Comparison of ENCODE assay signal across 23 cellular contexts in the genomic region with DNA sequence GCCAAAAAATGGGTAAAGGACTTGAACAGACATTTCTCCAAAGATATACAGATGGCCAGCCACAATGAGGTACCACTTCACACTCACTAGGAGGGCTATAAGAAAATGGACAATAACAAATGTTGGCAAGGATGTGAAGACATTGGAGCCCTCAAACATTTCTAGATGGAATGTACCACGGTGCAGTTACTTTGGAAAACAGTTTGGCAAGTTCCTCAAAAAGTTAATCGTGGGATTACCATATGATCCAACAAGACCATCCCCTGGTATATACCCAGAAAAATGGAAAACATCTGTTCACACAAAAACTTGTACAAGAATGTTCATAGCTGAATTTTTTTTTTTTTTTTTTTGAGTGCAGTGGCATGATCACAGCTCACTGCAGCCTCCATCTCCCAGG. TPM values are rescaled to one million over a fixed set of nuclear protein-coding genes. Genes with fewer than 3 reads are reported as not detected.
DNase-seq lines count a peak whose midpoint lies in the region; ATAC-seq and TF ChIP-seq lines count a peak whose summit lies in the region.
"Had no signal": no experiment of that assay in that cellular context is flagged by ENCODE, and none has a peak within 500 bp of the region (broad histone marks: within the 10 kb centered on the region; RNA-seq: fewer than 3 reads in every experiment).

No MANE protein-coding gene starts in this region.

- intact Hi-C loops in esophagus squamous epithelium (cut with DNase I), result no loop called here

- TF ChIP-seq CTCF in AG10803 (conservative IDR thresholded peaks at IDR 0.05; ENCODE audit: low read length) (no peak), esophagus squamous epithelium (IDR thresholded peaks at IDR 0.05) (no peak), nephron progenitor cell (IDR thresholded peaks at IDR 0.05) (no peak), tibial nerve (IDR thresholded peaks at IDR 0.05) (no peak)

- peak overlapping the region; percentile 30 for H3K27ac Mint-ChIP-seq in nephron progenitor cell
- no peak overlapping the region for H3K27ac Mint-ChIP-seq in stimulated activated effector memory CD8-positive, alpha-beta T cell treated with anti-CD3 and anti-CD28 coated beads, Interleukin-12 subunit alpha, Interleukin-12 subunit beta, amount 100 ng/mL, for 72 hours
- H3K27ac Mint-ChIP-seq: CD4-positive, CD25-positive, alpha-beta regulatory T cell; H9 had no signal

- no peaks in the 10 kb centered on the region for H3K4me1 Mint-ChIP-seq in nephron progenitor cell
- peaks cover 7% of the 10 kb centered on the region for H3K4me1 Mint-ChIP-seq in stimulated activated effector memory CD8-positive, alpha-beta T cell treated with anti-CD3 and anti-CD28 coated beads, Interleukin-12 subunit alpha, Interleukin-12 subunit beta, amount 100 ng/mL, for 72 hours

- H3K27ac ChIP-seq in esophagus squamous epithelium (peak overlapping the region in 3 of 4 donors; percentile 28 to 94 (median 80)), tibial nerve (no peak overlapping the region)
- H3K27ac ChIP-seq: SK-N-MC had no signal

- 28 to 58% methylated on average over 2 of the region's 2 CpGs for WGBS in esophagus squamous epithelium, 2 donors
- WGBS in tibial nerve, 2 donors, result 68 to 74% methylated on average over 2 of the region's 2 CpGs

- no peak overlapping the region for H3K4me3 Mint-ChIP-seq in nephron progenitor cell
- H3K4me3 Mint-ChIP-seq in stimulated activated effector memory CD8-positive, alpha-beta T cell treated with anti-CD3 and anti-CD28 coated beads, Interleukin-12 subunit alpha, Interleukin-12 subunit beta, amount 100 ng/mL, for 72 hours, result no peak overlapping the region
- H3K4me3 Mint-ChIP-seq: CD4-positive, CD25-positive, alpha-beta regulatory T cell; H9 had no signal

- TF ChIP-seq EP300 in tibial nerve (IDR thresholded peaks at IDR 0.05), result no peak

- no peak for ATAC-seq in stimulated activated effector memory CD8-positive, alpha-beta T cell treated with anti-CD3 and anti-CD28 coated beads, Interleukin-12 subunit alpha, Interleukin-12 subunit beta, amount 100 ng/mL, for 72 hours
- ATAC-seq: GM12878 had no signal

- DNase-seq in AG10803 (ENCODE audit: low read depth) (peak; percentile 29), MV-4-11 (lab: John Stamatoyannopoulos, UW) (peak; percentile 23), esophagus squamous epithelium (lab: John Stamatoyannopoulos, UW) (no peak), nephron progenitor cell (no peak), tibial nerve (ENCODE audit: low spot score in 2 of 2) (no peak), occipital lobe (lab: John Stamatoyannopoulos, UW) (no peak)
- DNase-seq in stimulated activated effector memory CD8-positive, alpha-beta T cell treated with anti-CD3 and anti-CD28 coated beads, Interleukin-12 subunit alpha, Interleukin-12 subunit beta, amount 100 ng/mL, for 72 hours (ENCODE audit: low spot score in 2 of 2), result no peak
- DNase-seq: Caco-2; CD4-positive, CD25-positive, alpha-beta regulatory T cell; DND-41; H9; KG1; NCI-H1105; NCI-H146; NCI-H2029; NCI-H226; NCI-H524; NCI-H774; NK-92 treated with Interleukin-12 subunit alpha and Interleukin-12 subunit beta, amount 100 ng/mL, for 24 hours; SHP77 treated with DMSO at 0.1 percent for 48 hours had no signal

- H3K27me3 ChIP-seq in esophagus squamous epithelium (no peaks in the 10 kb centered on the region), tibial nerve (no peaks in the 10 kb centered on the region)

- H3K9me3 Mint-ChIP-seq in nephron progenitor cell, result peaks cover 6% of the 10 kb centered on the region
- no peaks in the 10 kb centered on the region for H3K9me3 Mint-ChIP-seq in stimulated activated effector memory CD8-positive, alpha-beta T cell treated with anti-CD3 and anti-CD28 coated beads, Interleukin-12 subunit alpha, Interleukin-12 subunit beta, amount 100 ng/mL, for 72 hours

- H3K4me1 ChIP-seq in esophagus squamous epithelium (peaks cover 14 to 51% (median 21%) of the 10 kb centered on the region in 3 donors), tibial nerve (peaks cover 0 to 29% (median 7%) of the 10 kb centered on the region in 4 donors)
- H3K4me1 ChIP-seq: Caco-2 had no signal

- no peaks in the 10 kb centered on the region for H3K36me3 ChIP-seq in esophagus squamous epithelium
- H3K36me3 ChIP-seq in tibial nerve, result no peaks in the 10 kb centered on the region

- no peaks in the 10 kb centered on the region for H3K9me3 ChIP-seq in esophagus squamous epithelium
- H3K9me3 ChIP-seq in tibial nerve, result peaks cover 0 to 5% (median 0%) of the 10 kb centered on the region in 4 donors
- H3K9me3 ChIP-seq: A549, Caco-2 had no signal

- H3K4me3 ChIP-seq in AG10803 (ENCODE audit: low read length) (no peak overlapping the region), esophagus squamous epithelium (peak overlapping the region in 1 of 4 donors; percentile 12), tibial nerve (no peak overlapping the region)
- H3K4me3 ChIP-seq: GM12878, SK-N-MC had no signal

- H3K27me3 Mint-ChIP-seq in nephron progenitor cell (ENCODE audit: low read depth, poor library complexity), result peaks cover 10% of the 10 kb centered on the region

- TF ChIP-seq POLR2A in esophagus squamous epithelium (IDR thresholded peaks at IDR 0.05), result no peak
- no peak for TF ChIP-seq POLR2A in tibial nerve (IDR thresholded peaks at IDR 0.05)

- no peaks in the 10 kb centered on the region for H3K36me3 Mint-ChIP-seq in nephron progenitor cell (ENCODE audit: low read depth)
- no peaks in the 10 kb centered on the region for H3K36me3 Mint-ChIP-seq in stimulated activated effector memory CD8-positive, alpha-beta T cell treated with anti-CD3 and anti-CD28 coated beads, Interleukin-12 subunit alpha, Interleukin-12 subunit beta, amount 100 ng/mL, for 72 hours
- H3K36me3 Mint-ChIP-seq: CD4-positive, CD25-positive, alpha-beta regulatory T cell had no signal

RNA-seq across cellular contexts. Expression of gene HRH1, which starts 15.9 kb away (rescaled TPM):
- 1 to 10 TPM; 4.1 to 8.8 (median 4.4) TPM for total RNA-seq in esophagus squamous epithelium
- 10 to 100 TPM; 13.8 to 20.3 (median 15.9) TPM for total RNA-seq in tibial nerve
- total RNA-seq in occipital lobe, result 1.7 TPM
- total RNA-seq: GM12878 had no signal

Comparison
In these comparisons a context has a peak if more than half of its experiments do, and no peak if none do; other contexts are left out.
1. DNase-seq: peak in AG10803 (single experiment) and MV-4-11 (single experiment); none in esophagus squamous epithelium (single experiment), nephron progenitor cell (single experiment), stimulated activated effector memory CD8-positive, alpha-beta T cell treated with anti-CD3 and anti-CD28 coated beads, Interleukin-12 subunit alpha, Interleukin-12 subunit beta, amount 100 ng/mL, for 72 hours (0 of 2), tibial nerve (0 of 2) and occipital lobe (single experiment).
2. H3K27ac ChIP-seq: peak in esophagus squamous epithelium (3 of 4); none in tibial nerve (0 of 4).